Comparison of ENCODE assay signal across 1 cellular context in genomic region chr2:34254272-34254882, GRCh38.
TF ChIP-seq lines count a peak whose summit lies in the region.

No MANE protein-coding gene starts in this region.

TF ChIP-seq in liver, 16 proteins besides CTCF, POLR2A, EP300 and RAD21 (continued from another document):
- TF ChIP-seq, protein P1, sequence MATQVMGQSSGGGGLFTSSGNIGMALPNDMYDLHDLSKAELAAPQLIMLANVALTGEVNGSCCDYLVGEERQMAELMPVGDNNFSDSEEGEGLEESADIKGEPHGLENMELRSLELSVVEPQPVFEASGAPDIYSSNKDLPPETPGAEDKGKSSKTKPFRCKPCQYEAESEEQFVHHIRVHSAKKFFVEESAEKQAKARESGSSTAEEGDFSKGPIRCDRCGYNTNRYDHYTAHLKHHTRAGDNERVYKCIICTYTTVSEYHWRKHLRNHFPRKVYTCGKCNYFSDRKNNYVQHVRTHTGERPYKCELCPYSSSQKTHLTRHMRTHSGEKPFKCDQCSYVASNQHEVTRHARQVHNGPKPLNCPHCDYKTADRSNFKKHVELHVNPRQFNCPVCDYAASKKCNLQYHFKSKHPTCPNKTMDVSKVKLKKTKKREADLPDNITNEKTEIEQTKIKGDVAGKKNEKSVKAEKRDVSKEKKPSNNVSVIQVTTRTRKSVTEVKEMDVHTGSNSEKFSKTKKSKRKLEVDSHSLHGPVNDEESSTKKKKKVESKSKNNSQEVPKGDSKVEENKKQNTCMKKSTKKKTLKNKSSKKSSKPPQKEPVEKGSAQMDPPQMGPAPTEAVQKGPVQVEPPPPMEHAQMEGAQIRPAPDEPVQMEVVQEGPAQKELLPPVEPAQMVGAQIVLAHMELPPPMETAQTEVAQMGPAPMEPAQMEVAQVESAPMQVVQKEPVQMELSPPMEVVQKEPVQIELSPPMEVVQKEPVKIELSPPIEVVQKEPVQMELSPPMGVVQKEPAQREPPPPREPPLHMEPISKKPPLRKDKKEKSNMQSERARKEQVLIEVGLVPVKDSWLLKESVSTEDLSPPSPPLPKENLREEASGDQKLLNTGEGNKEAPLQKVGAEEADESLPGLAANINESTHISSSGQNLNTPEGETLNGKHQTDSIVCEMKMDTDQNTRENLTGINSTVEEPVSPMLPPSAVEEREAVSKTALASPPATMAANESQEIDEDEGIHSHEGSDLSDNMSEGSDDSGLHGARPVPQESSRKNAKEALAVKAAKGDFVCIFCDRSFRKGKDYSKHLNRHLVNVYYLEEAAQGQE (IDR thresholded peaks at IDR 0.05) = peak; percentile 24
- TF ChIP-seq RXRA (IDR thresholded peaks at IDR 0.05) (peak in 1 of 2 donors; percentile 33), HNF4A (conservative IDR thresholded peaks at IDR 0.05) (peak in 1 of 2 donors; percentile 32), EGR1 (IDR thresholded peaks at IDR 0.05; ENCODE audit: low read depth in 2 of 2) (peak; percentile 61 to 92), NR2F2 (IDR thresholded peaks at IDR 0.05) (no peak), TAF1 (conservative IDR thresholded peaks at IDR 0.05) (peak; percentile 22)
